ENCODE assay signal across 8 cellular contexts in the genomic region with DNA sequence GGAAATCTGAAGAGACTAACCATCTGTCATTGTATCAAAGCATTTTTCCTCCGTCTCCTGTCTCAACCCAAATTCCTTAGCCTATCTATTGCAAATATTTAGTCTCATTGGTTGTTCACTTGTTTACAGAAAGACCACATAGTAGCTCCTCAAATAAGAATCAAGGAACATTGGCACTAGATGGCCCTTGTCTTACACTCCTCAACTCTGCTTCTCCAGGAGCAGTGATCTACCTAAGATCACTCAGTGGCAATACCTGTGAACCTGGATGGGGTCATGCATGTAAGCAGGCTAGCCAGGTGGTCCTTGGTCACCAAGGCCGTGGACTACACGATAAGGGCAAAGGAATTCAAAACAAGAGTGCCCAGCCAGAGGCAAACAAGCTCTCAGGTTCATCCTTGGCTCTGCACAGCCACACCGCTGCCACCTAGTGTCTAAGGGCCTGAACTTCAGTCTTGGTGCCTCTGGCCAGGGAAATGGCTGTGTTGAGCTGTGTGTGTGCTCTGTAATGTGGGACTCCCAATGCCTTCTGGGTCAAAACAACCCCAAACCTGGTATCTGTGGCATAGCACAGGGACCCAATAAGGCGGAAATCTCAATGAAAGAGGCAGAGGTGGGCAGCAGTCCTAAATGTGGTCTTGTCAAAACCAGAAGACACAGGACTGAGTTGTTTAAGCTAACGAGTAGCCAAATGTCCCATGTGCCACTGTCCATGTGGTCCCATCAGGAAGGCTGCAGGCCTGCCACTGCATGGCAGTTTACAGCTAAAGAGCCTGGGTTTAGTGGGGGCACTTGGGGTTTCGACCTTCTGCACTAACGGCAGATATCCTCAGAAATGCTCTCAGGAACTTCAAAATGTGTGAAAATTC. TPM values are rescaled to one million over a fixed set of nuclear protein-coding genes. Genes with fewer than 3 reads are reported as not detected.
DNase-seq lines count a peak whose midpoint lies in the region; ATAC-seq and TF ChIP-seq lines count a peak whose summit lies in the region.

No MANE protein-coding gene starts in this region.

- no peaks in the 10 kb centered on the region for H3K27me3 Mint-ChIP-seq in activated CD4-positive, alpha-beta T cell treated with anti-CD3 and anti-CD28 coated beads, Interleukin-2, amount 10 ng/mL, durations not matched to agents 7 days and 5 days

- no peaks in the 10 kb centered on the region for H3K9me3 ChIP-seq in lower lobe of right lung

- POLR2A ChIA-PET in activated CD4-positive, alpha-beta T cell treated with anti-CD3 and anti-CD28 coated beads, Interleukin-2, amount 10 ng/mL, durations not matched to agents 7 days and 5 days (lab: Charles Lee): no interaction called here

- H3K4me1 Mint-ChIP-seq in activated CD4-positive, alpha-beta T cell treated with anti-CD3 and anti-CD28 coated beads, Interleukin-2, amount 10 ng/mL, durations not matched to agents 7 days and 5 days: peaks cover 4% of the 10 kb centered on the region

- H3K9me3 Mint-ChIP-seq in activated CD4-positive, alpha-beta T cell treated with anti-CD3 and anti-CD28 coated beads, Interleukin-2, amount 10 ng/mL, durations not matched to agents 7 days and 5 days: no peaks in the 10 kb centered on the region

- no peak overlapping the region for H3K4me3 Mint-ChIP-seq in activated CD4-positive, alpha-beta T cell treated with anti-CD3 and anti-CD28 coated beads, Interleukin-2, amount 10 ng/mL, durations not matched to agents 7 days and 5 days

- intact Hi-C loops in lower lobe of right lung (cut with DNase I): no loop called here

- H3K36me3 Mint-ChIP-seq in activated CD4-positive, alpha-beta T cell treated with anti-CD3 and anti-CD28 coated beads, Interleukin-2, amount 10 ng/mL, durations not matched to agents 7 days and 5 days (ENCODE audit: low read depth): no peaks in the 10 kb centered on the region

- no peak overlapping the region for H3K4me3 ChIP-seq in lower lobe of right lung

- peak; percentile 85 for TF ChIP-seq CTCF in lower lobe of right lung (IDR thresholded peaks at IDR 0.05)

- ATAC-seq in GM19467 (IDR thresholded peaks at IDR 0.05; ENCODE audit: unreplicated experiment) (peak; percentile 72), HG03565 (IDR thresholded peaks at IDR 0.05; ENCODE audit: unreplicated experiment) (peak; percentile 78), lower lobe of right lung (peak; percentile 91 to 93)

- DNase-seq in COR-L47 (lab: John Stamatoyannopoulos, UW) (peak; percentile 64), NCI-H69 (lab: John Stamatoyannopoulos, UW) (peak; percentile 79), dedifferentiated amniotic fluid mesenchymal stem cell (ENCODE audit: extremely low spot score) (peak; percentile 66), lower lobe of right lung (peak; percentile 75)
- DNase-seq in activated CD4-positive, alpha-beta T cell treated with anti-CD3 and anti-CD28 coated beads, Interleukin-2, amount 10 ng/mL, durations not matched to agents 7 days and 5 days: peak; percentile 78
- DNase-seq in stimulated activated CD8-positive, alpha-beta memory T cell treated with anti-CD3 and anti-CD28 coated beads, Interleukin-12 subunit alpha, Interleukin-12 subunit beta, amount 100 ng/mL, for 4 hours (ENCODE audit: low read depth): peak; percentile 19

- CTCF ChIA-PET in activated CD4-positive, alpha-beta T cell treated with anti-CD3 and anti-CD28 coated beads, Interleukin-2, amount 10 ng/mL, durations not matched to agents 7 days and 5 days (lab: Charles Lee): interaction anchor here (0.6 to 5.7 kb wide), 21 partner anchors 8 to 758 kb away, joined by 3 to 45 read pairs (median 3); no protein-coding TSS in a partner anchor

- peaks cover 13% of the 10 kb centered on the region for H3K36me3 ChIP-seq in lower lobe of right lung

- peak overlapping the region; percentile 1 for H3K27ac ChIP-seq in lower lobe of right lung

- H3K27ac Mint-ChIP-seq in activated CD4-positive, alpha-beta T cell treated with anti-CD3 and anti-CD28 coated beads, Interleukin-2, amount 10 ng/mL, durations not matched to agents 7 days and 5 days: no peak overlapping the region

- H3K4me1 ChIP-seq in lower lobe of right lung: peaks cover 22% of the 10 kb centered on the region

- no peaks in the 10 kb centered on the region for H3K27me3 ChIP-seq in lower lobe of right lung (ENCODE audit: low read depth)

RNA-seq across cellular contexts. Expression of a gene that starts 54.5 kb away (rescaled TPM):
- under 1 TPM; 0.10 to 0.17 TPM for total RNA-seq in activated CD4-positive, alpha-beta T cell treated with anti-CD3 and anti-CD28 coated beads, Interleukin-2, amount 10 ng/mL, durations not matched to agents 7 days and 5 days
- total RNA-seq in lower lobe of right lung: 9.6 TPM

Comparison
In these comparisons a context has a peak if more than half of its experiments do, and no peak if none do; other contexts are left out.
1. DNase-seq: peak in every context shown above with its lines; median percentile 79 in NCI-H69; 78 in activated CD4-positive, alpha-beta T cell treated with anti-CD3 and anti-CD28 coated beads, Interleukin-2, amount 10 ng/mL, durations not matched to agents 7 days and 5 days; 75 in lower lobe of right lung; 66 in dedifferentiated amniotic fluid mesenchymal stem cell; 64 in COR-L47; 19 in stimulated activated CD8-positive, alpha-beta memory T cell treated with anti-CD3 and anti-CD28 coated beads, Interleukin-12 subunit alpha, Interleukin-12 subunit beta, amount 100 ng/mL, for 4 hours.